1 cellular context compared by ENCODE assay signal in genomic region chr17:63973930-63974593, GRCh38.
TF ChIP-seq lines count a peak whose summit lies in the region.

No MANE protein-coding gene starts in this region.

TF ChIP-seq in K562, 482 proteins besides CTCF, POLR2A, EP300 and RAD21:
- TF ChIP-seq, protein P1, sequence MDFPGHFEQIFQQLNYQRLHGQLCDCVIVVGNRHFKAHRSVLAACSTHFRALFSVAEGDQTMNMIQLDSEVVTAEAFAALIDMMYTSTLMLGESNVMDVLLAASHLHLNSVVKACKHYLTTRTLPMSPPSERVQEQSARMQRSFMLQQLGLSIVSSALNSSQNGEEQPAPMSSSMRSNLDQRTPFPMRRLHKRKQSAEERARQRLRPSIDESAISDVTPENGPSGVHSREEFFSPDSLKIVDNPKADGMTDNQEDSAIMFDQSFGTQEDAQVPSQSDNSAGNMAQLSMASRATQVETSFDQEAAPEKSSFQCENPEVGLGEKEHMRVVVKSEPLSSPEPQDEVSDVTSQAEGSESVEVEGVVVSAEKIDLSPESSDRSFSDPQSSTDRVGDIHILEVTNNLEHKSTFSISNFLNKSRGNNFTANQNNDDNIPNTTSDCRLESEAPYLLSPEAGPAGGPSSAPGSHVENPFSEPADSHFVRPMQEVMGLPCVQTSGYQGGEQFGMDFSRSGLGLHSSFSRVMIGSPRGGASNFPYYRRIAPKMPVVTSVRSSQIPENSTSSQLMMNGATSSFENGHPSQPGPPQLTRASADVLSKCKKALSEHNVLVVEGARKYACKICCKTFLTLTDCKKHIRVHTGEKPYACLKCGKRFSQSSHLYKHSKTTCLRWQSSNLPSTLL (IDR thresholded peaks at IDR 0.05): no peak
- TF ChIP-seq EGR1 (conservative IDR thresholded peaks at IDR 0.05) (0 out of 2 replicates have a peak, but pooled peaks have one; percentile 23), ZBTB11 (CRISPR knock-in tag; IDR thresholded peaks at IDR 0.05) (peak in 1 of 3 experiments; percentile 25; a peak in 1 of 6 replicates)
TF ChIP-seq in K562: peak in this region for 2.
